ENCODE assay signal across 26 cellular contexts in genomic region chr2:14094592-14094991, GRCh38.
"Had no signal": no experiment of that assay in that cellular context is flagged by ENCODE, and none has a peak within 500 bp of the region (broad histone marks: within the 10 kb centered on the region; RNA-seq: fewer than 3 reads in every experiment).

No MANE protein-coding gene starts in this region.

- H3K4me1 ChIP-seq: adrenal gland, breast epithelium, esophagus squamous epithelium, heart right ventricle, left ventricle myocardium inferior, spleen, upper lobe of left lung had no signal

- H3K4me3 Mint-ChIP-seq: activated naive CD4-positive, alpha-beta T cell treated with anti-CD3 and anti-CD28 coated beads, Interleukin-2, amount 50 U/mL, for 24 hours; activated T-cell treated with anti-CD3 and anti-CD28 coated beads, Interleukin-2, amount 50 U/mL, for 72 hours; immature natural killer cell; nephron; stimulated activated naive B cell treated with anti-CD40 and anti-IgM and Interleukin-4, amounts not matched to agents 10 μg/mL and 1 μg/mL and 100 μg/mL, for 72 hours had no signal

- H3K9me3 Mint-ChIP-seq: activated naive CD4-positive, alpha-beta T cell treated with anti-CD3 and anti-CD28 coated beads, Interleukin-2, amount 50 U/mL, for 24 hours; activated T-cell treated with anti-CD3 and anti-CD28 coated beads, Interleukin-2, amount 50 U/mL, for 72 hours; stimulated activated naive B cell treated with anti-CD40 and anti-IgM and Interleukin-4, amounts not matched to agents 10 μg/mL and 1 μg/mL and 100 μg/mL, for 72 hours had no signal

- H3K4me3 ChIP-seq: adrenal gland, breast epithelium, esophagus squamous epithelium, heart right ventricle, left ventricle myocardium inferior, spleen, thoracic aorta, upper lobe of left lung had no signal

- H3K27ac Mint-ChIP-seq: activated naive CD4-positive, alpha-beta T cell treated with anti-CD3 and anti-CD28 coated beads, Interleukin-2, amount 50 U/mL, for 24 hours; activated T-cell treated with anti-CD3 and anti-CD28 coated beads, Interleukin-2, amount 50 U/mL, for 72 hours; immature natural killer cell; nephron; stimulated activated naive B cell treated with anti-CD40 and anti-IgM and Interleukin-4, amounts not matched to agents 10 μg/mL and 1 μg/mL and 100 μg/mL, for 72 hours had no signal

- H3K27me3 ChIP-seq: adrenal gland, breast epithelium, esophagus squamous epithelium, heart right ventricle, spleen, upper lobe of left lung had no signal

- H3K27ac ChIP-seq: adrenal gland, breast epithelium, esophagus squamous epithelium, heart right ventricle, left ventricle myocardium inferior, spleen, thoracic aorta, upper lobe of left lung had no signal

- H3K36me3 Mint-ChIP-seq: activated naive CD4-positive, alpha-beta T cell treated with anti-CD3 and anti-CD28 coated beads, Interleukin-2, amount 50 U/mL, for 24 hours; immature natural killer cell; stimulated activated naive B cell treated with anti-CD40 and anti-IgM and Interleukin-4, amounts not matched to agents 10 μg/mL and 1 μg/mL and 100 μg/mL, for 72 hours had no signal

- H3K4me1 Mint-ChIP-seq: activated naive CD4-positive, alpha-beta T cell treated with anti-CD3 and anti-CD28 coated beads, Interleukin-2, amount 50 U/mL, for 24 hours; immature natural killer cell; nephron; stimulated activated naive B cell treated with anti-CD40 and anti-IgM and Interleukin-4, amounts not matched to agents 10 μg/mL and 1 μg/mL and 100 μg/mL, for 72 hours had no signal

- H3K36me3 ChIP-seq: adrenal gland, breast epithelium, esophagus squamous epithelium, heart right ventricle, left ventricle myocardium inferior, spleen, thoracic aorta, upper lobe of left lung had no signal

- H3K9me3 ChIP-seq: adrenal gland, esophagus squamous epithelium, thoracic aorta, upper lobe of left lung had no signal

- H3K27me3 Mint-ChIP-seq: activated naive CD4-positive, alpha-beta T cell treated with anti-CD3 and anti-CD28 coated beads, Interleukin-2, amount 50 U/mL, for 24 hours; stimulated activated naive B cell treated with anti-CD40 and anti-IgM and Interleukin-4, amounts not matched to agents 10 μg/mL and 1 μg/mL and 100 μg/mL, for 72 hours had no signal

- DNase-seq: activated CD4-positive, alpha-beta T cell treated with anti-CD3 and anti-CD28 coated beads, Interleukin-2, amount 50 U/mL, for 1 hour; activated CD4-positive, CD25-positive, alpha-beta regulatory T cell treated with anti-CD3 and anti-CD28 coated beads, Interleukin-2, amount 50 U/mL, for 72 hours; activated CD8-positive, alpha-beta memory T cell treated with anti-CD3 and anti-CD28 coated beads for 24 hours; activated CD8-positive, alpha-beta memory T cell treated with anti-CD3 and anti-CD28 coated beads, Interleukin-2, amount 50 U/mL, for 48 hours; activated effector memory CD4-positive, alpha-beta T cell treated with anti-CD3 and anti-CD28 coated beads, Interleukin-2, amount 50 U/mL, for 16 hours; activated T-cell treated with anti-CD3 and anti-CD28 coated beads, Interleukin-2, amount 50 U/mL, for 72 hours; adrenal gland; cerebellar nuclear complex; cortex of kidney; effector CD8-positive, alpha-beta T cell; esophagus squamous epithelium; heart right ventricle; immature natural killer cell; kidney glomerular epithelial cell; left ventricle myocardium inferior; mammary epithelial cell; midbrain; nucleus accumbens; retina; spleen; stimulated activated naive B cell treated with anti-CD40 and anti-IgM and Interleukin-4, amounts not matched to agents 10 μg/mL and 1 μg/mL and 100 μg/mL, for 72 hours; upper lobe of left lung had no signal
